ENCODE assay signal across 15 cellular contexts in the genomic region with DNA sequence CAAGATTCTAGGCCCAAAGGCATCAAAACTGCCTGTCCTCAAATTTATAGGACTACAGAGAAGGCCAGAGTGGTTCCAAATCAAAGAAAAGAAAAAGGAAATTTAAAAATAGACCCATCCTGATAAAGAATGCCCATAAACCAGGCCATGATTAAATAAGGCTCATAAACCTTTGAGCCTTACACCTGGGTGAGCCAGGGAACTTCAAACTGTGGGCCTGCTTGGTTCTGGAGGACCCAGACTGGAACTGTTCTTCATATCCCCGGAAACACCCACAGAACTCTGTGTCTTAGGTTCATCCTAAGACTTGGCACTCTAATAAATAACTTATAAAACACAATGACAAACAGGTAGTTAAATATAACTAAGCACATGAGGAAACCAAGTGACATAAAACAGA. TPM values are rescaled to one million over a fixed set of nuclear protein-coding genes. Genes with fewer than 3 reads are reported as not detected.
DNase-seq lines count a peak whose midpoint lies in the region; ATAC-seq, FAIRE-seq and TF ChIP-seq lines count a peak whose summit lies in the region.
"Had no signal": no experiment of that assay in that cellular context is flagged by ENCODE, and none has a peak within 500 bp of the region (broad histone marks: within the 10 kb centered on the region; RNA-seq: fewer than 3 reads in every experiment).

No MANE protein-coding gene starts in this region.

- peaks cover 60% of the 10 kb centered on the region for H3K4me1 Mint-ChIP-seq in stimulated activated memory B cell treated with anti-CD40 and anti-IgM and Interleukin-4, amounts not matched to agents 10 μg/mL and 1 μg/mL and 100 μg/mL, for 72 hours
- H3K4me1 Mint-ChIP-seq: GM23338 had no signal

- H3K9me3 Mint-ChIP-seq in stimulated activated memory B cell treated with anti-CD40 and anti-IgM and Interleukin-4, amounts not matched to agents 10 μg/mL and 1 μg/mL and 100 μg/mL, for 72 hours = no peaks in the 10 kb centered on the region

- ATAC-seq in left colon = peak; percentile 83
- ATAC-seq in stimulated activated memory B cell treated with anti-CD40 and anti-IgM and Interleukin-4, amounts not matched to agents 10 μg/mL and 1 μg/mL and 100 μg/mL, for 72 hours = no peak
- ATAC-seq: GM23338 had no signal

- peak overlapping the region; percentile 93 for H3K27ac Mint-ChIP-seq in stimulated activated memory B cell treated with anti-CD40 and anti-IgM and Interleukin-4, amounts not matched to agents 10 μg/mL and 1 μg/mL and 100 μg/mL, for 72 hours
- H3K27ac Mint-ChIP-seq: CD4-positive, CD25-positive, alpha-beta regulatory T cell; GM23338 had no signal

- intact Hi-C loops in left colon (cut with DNase I, micrococcal nuclease) = no loop called here

- H3K27ac ChIP-seq in VCaP = peak overlapping the region; percentile 83
- H3K27ac ChIP-seq: BLaER1 treated with 17β-estradiol and CSF1 and Interleukin-3, amounts not matched to agents 10 nM and 100 nM had no signal

- no peak for DNase-seq in GM19239 (ENCODE audit: insufficient read length, low spot score)
- no peak for DNase-seq in left colon
- no peak for DNase-seq in mesenteric fat pad (ENCODE audit: low spot score)
- DNase-seq in mucosa of gallbladder (ENCODE audit: low spot score) = no peak
- no peak for DNase-seq in epidermal melanocyte (ENCODE audit: insufficient read length, low spot score)
- no peak for DNase-seq in GM03348 (ENCODE audit: low spot score)
- DNase-seq: ACHN; CD4-positive, CD25-positive, alpha-beta regulatory T cell; DMS53; GF-D8; H7 had no signal

- TF ChIP-seq CTCF in VCaP (conservative IDR thresholded peaks at IDR 0.05) = no peak

- H3K36me3 Mint-ChIP-seq in stimulated activated memory B cell treated with anti-CD40 and anti-IgM and Interleukin-4, amounts not matched to agents 10 μg/mL and 1 μg/mL and 100 μg/mL, for 72 hours = peaks cover 52% of the 10 kb centered on the region
- H3K36me3 Mint-ChIP-seq: CD4-positive, CD25-positive, alpha-beta regulatory T cell had no signal

- peak; percentile 56 for FAIRE-seq in GM19239 (lab: Jason Lieb, UNC)

- no peak overlapping the region for H3K4me3 Mint-ChIP-seq in stimulated activated memory B cell treated with anti-CD40 and anti-IgM and Interleukin-4, amounts not matched to agents 10 μg/mL and 1 μg/mL and 100 μg/mL, for 72 hours
- H3K4me3 Mint-ChIP-seq: CD4-positive, CD25-positive, alpha-beta regulatory T cell; GM23338 had no signal

- no peaks in the 10 kb centered on the region for H3K27me3 Mint-ChIP-seq in stimulated activated memory B cell treated with anti-CD40 and anti-IgM and Interleukin-4, amounts not matched to agents 10 μg/mL and 1 μg/mL and 100 μg/mL, for 72 hours

RNA-seq across cellular contexts. Expression of a gene that starts 28.8 kb away (rescaled TPM):
- total RNA-seq in left colon = 10 to 100 TPM; 25.2 to 87.3 TPM
- total RNA-seq in mesenteric fat pad = 0.29 TPM
- total RNA-seq in mucosa of gallbladder = 1.8 TPM
